In the genomic region with DNA sequence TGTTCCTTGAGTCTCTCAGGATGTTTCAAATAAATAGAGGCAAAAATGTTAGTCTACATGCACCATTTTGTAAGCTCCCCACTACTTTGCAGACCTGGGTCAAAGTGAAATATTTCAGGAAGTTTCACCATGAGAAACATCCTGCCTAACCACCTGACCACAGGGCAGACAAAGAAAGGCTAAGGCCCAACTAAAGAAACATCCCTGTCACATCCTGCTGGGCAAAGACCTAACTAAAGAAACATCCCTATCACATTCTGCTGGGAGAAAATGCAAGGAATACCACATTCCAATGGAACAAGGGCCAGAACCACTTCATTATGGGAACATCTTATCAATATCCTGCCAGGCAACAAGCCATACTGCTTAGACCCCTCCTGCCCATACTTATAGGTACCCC, we compare ENCODE assay signal across 17 cellular contexts.
A peak's percentile ranks its signal among the peaks of the same experiment; 100 is the strongest.
DNase-seq lines count a peak whose midpoint lies in the region; FAIRE-seq and TF ChIP-seq lines count a peak whose summit lies in the region.
"Had no signal": no experiment of that assay in that cellular context is flagged by ENCODE, and none has a peak within 500 bp of the region (broad histone marks: within the 10 kb centered on the region; RNA-seq: fewer than 3 reads in every experiment).

No MANE protein-coding gene starts in this region.

- no peak overlapping the region for H3K14ac ChIP-seq in H1 (ENCODE audit: insufficient read length)

- H3K9ac ChIP-seq in Loucy (ENCODE audit: low read depth, low read length, poor library complexity, severe bottlenecking): no peak overlapping the region
- H3K9ac ChIP-seq in H1 (replicated peaks in 1 of 4; ENCODE audit: extremely low read depth in 1 of 4, low read depth in 3 of 4, low read length in 3 of 4): no peak overlapping the region
- H3K9ac ChIP-seq in mesendoderm (ENCODE audit: low read length): no peak overlapping the region

- H3K9me2 ChIP-seq in Loucy (replicated peaks; ENCODE audit: low read depth, low read length): no peaks in the 10 kb centered on the region

- H3K56ac ChIP-seq in H1 (replicated peaks; ENCODE audit: insufficient read length, low read depth, low read length): no peak overlapping the region
- no peak overlapping the region for H3K56ac ChIP-seq in mesendoderm (ENCODE audit: low read length)

- H3K4me3 ChIP-seq in Loucy (ENCODE audit: low read length, poor library complexity, severe bottlenecking): no peak overlapping the region
- no peak overlapping the region for H3K4me3 ChIP-seq in H1 (ENCODE audit: extremely low read depth in 1 of 4, insufficient read depth in 2 of 4, low read depth in 3 of 4, low read length in 4 of 4)
- H3K4me3 ChIP-seq in mesendoderm (ENCODE audit: low read length): no peak overlapping the region

- H3K23me2 ChIP-seq in H1 (ENCODE audit: low read depth, low read length): no peaks in the 10 kb centered on the region

- H4K20me1 ChIP-seq in Loucy (ENCODE audit: insufficient read depth, low read length, poor library complexity, severe bottlenecking) (no peaks in the 10 kb centered on the region), H1 (replicated peaks in 1 of 2; ENCODE audit: control insufficient read depth in 1 of 2, insufficient read depth in 2 of 2, low read length in 2 of 2) (no peaks in the 10 kb centered on the region)

- H3K4ac ChIP-seq in H1 (replicated peaks; ENCODE audit: insufficient read length, low read depth, low read length) (no peak overlapping the region), mesendoderm (ENCODE audit: low read depth, low read length) (no peak overlapping the region)

- H3K4me1 Mint-ChIP-seq in progenitor cell of endocrine pancreas (ENCODE audit: low read depth): no peaks in the 10 kb centered on the region
- H3K4me1 Mint-ChIP-seq: CD4-positive, CD25-positive, alpha-beta regulatory T cell; CD8-positive, alpha-beta memory T cell had no signal

- no peak for TF ChIP-seq CTCF in Loucy (conservative IDR thresholded peaks at IDR 0.05; ENCODE audit: low read length)
- no peak for TF ChIP-seq CTCF in H1 (IDR thresholded peaks at IDR 0.05; ENCODE audit: control extremely low read depth in 1 of 3, insufficient read depth in 1 of 3, low read depth in 1 of 3, low read length in 3 of 3)
- no peak for TF ChIP-seq CTCF in progenitor cell of endocrine pancreas (IDR thresholded peaks at IDR 0.05; ENCODE audit: unreplicated experiment)

- H3K27ac ChIP-seq in H1 (ENCODE audit: low read depth, low read length) (no peak overlapping the region), mesendoderm (ENCODE audit: low read depth, low read length) (no peak overlapping the region)

- H3K79me2 ChIP-seq in Loucy (ENCODE audit: insufficient read depth, low read length) (no peaks in the 10 kb centered on the region), H1 (ENCODE audit: control insufficient read depth in 1 of 2, insufficient read depth in 2 of 2, low read length in 2 of 2) (no peaks in the 10 kb centered on the region), mesendoderm (ENCODE audit: control insufficient read depth, insufficient read depth, low read length) (no peaks in the 10 kb centered on the region)

- H3K27ac Mint-ChIP-seq in progenitor cell of endocrine pancreas: no peak overlapping the region
- H3K27ac Mint-ChIP-seq: CD4-positive, CD25-positive, alpha-beta regulatory T cell had no signal

- H2BK120ac ChIP-seq in H1 (replicated peaks; ENCODE audit: low read depth, low read length) (no peak overlapping the region), mesendoderm (ENCODE audit: low read depth, low read length) (no peak overlapping the region)

- CTCF ChIA-PET in H1 (lab: Charles Lee; ENCODE audit: partially characterized antibody): no interaction called here

- peak overlapping the region; percentile 78 for H2AFZ ChIP-seq in Loucy (ENCODE audit: low read length)
- H2AFZ ChIP-seq in H1 (ENCODE audit: low read length): peak overlapping the region; percentile 18; the same call in 1 of the 2 replicates

- H4K8ac ChIP-seq in H1 (ENCODE audit: extremely low read depth, insufficient read depth, low read length) (peak overlapping the region; percentile 35; the same call in 1 of the 2 replicates), mesendoderm (ENCODE audit: low read depth, low read length) (no peak overlapping the region)

- DNase-seq in H1 (ENCODE audit: low read depth in 1 of 2, low spot score in 2 of 2): no peak
- peak; percentile 62 for DNase-seq in mesendoderm
- DNase-seq in HCEC 1CT: no peak
- DNase-seq in effector CD8-positive, alpha-beta T cell (lab: John Stamatoyannopoulos, UW): no peak
- DNase-seq in progenitor cell of endocrine pancreas (ENCODE audit: low spot score, unreplicated experiment): no peak
- DNase-seq: ACHN; BE2C; C1 segment of cervical spinal cord; Caco-2; CD4-positive, CD25-positive, alpha-beta regulatory T cell; CD8-positive, alpha-beta memory T cell had no signal

- no peak for TF ChIP-seq EP300 in H1 (IDR thresholded peaks at IDR 0.05; ENCODE audit: borderline replicate concordance in 1 of 2, low read depth in 2 of 2, low read length in 2 of 2)

- peaks cover 6% of the 10 kb centered on the region for H3K9me3 Mint-ChIP-seq in progenitor cell of endocrine pancreas (ENCODE audit: low read depth)

- H3K4me2 ChIP-seq in Loucy (ENCODE audit: low read depth, low read length, poor library complexity, severe bottlenecking): peak overlapping the region; percentile 8
- no peak overlapping the region for H3K4me2 ChIP-seq in H1 (ENCODE audit: insufficient read depth in 1 of 2, low read depth in 2 of 2, low read length in 2 of 2)
- H3K4me2 ChIP-seq in mesendoderm (ENCODE audit: low read length): no peak overlapping the region

- no peak overlapping the region for H2AK5ac ChIP-seq in H1 (ENCODE audit: low read depth, low read length)
- H2AK5ac ChIP-seq in mesendoderm (ENCODE audit: low read length): no peak overlapping the region

- no peaks in the 10 kb centered on the region for H3K27me3 Mint-ChIP-seq in progenitor cell of endocrine pancreas
- H3K27me3 Mint-ChIP-seq: CD4-positive, CD25-positive, alpha-beta regulatory T cell had no signal

- no peak for TF ChIP-seq RAD21 in H1 (IDR thresholded peaks at IDR 0.05 in 1 of 2, conservative IDR thresholded peaks at IDR 0.05 in 1 of 2; ENCODE audit: low read depth in 2 of 2, low read length in 2 of 2)

- H3K4me3 Mint-ChIP-seq in progenitor cell of endocrine pancreas (ENCODE audit: low read depth): no peak overlapping the region
- H3K4me3 Mint-ChIP-seq: CD4-positive, CD25-positive, alpha-beta regulatory T cell; CD8-positive, alpha-beta memory T cell had no signal

- H3K18ac ChIP-seq in H1 (ENCODE audit: extremely low read depth, low read length) (no peak overlapping the region; the same call in 1 of the 2 replicates), mesendoderm (ENCODE audit: low read length) (no peak overlapping the region)

- H3K9me3 ChIP-seq in Loucy (ENCODE audit: insufficient read depth, low read depth, low read length) (no peaks in the 10 kb centered on the region), H1 (ENCODE audit: insufficient read depth in 2 of 2, low read depth in 1 of 2, low read length in 1 of 2) (no peaks in the 10 kb centered on the region)
- H3K9me3 ChIP-seq: Caco-2 had no signal

- H2BK20ac ChIP-seq in H1 (ENCODE audit: low read length): no peak overlapping the region; the same call in 1 of the 2 replicates

- H2BK15ac ChIP-seq in H1 (ENCODE audit: low read length) (no peak overlapping the region), mesendoderm (replicated peaks; ENCODE audit: low read depth) (no peak overlapping the region)

- H4K5ac ChIP-seq in H1 (ENCODE audit: insufficient read length, low read depth, low read length): no peak overlapping the region
- H4K5ac ChIP-seq in mesendoderm (ENCODE audit: low read length): no peak overlapping the region

- H3K36me3 Mint-ChIP-seq in progenitor cell of endocrine pancreas (ENCODE audit: insufficient read depth): no peaks in the 10 kb centered on the region
- H3K36me3 Mint-ChIP-seq: CD4-positive, CD25-positive, alpha-beta regulatory T cell; CD8-positive, alpha-beta memory T cell had no signal

- FAIRE-seq in H1 (lab: Jason Lieb, UNC): no peak
- FAIRE-seq: D721Med, G401.6, GM12891, GM19239, H54 had no signal

- H3F3A ChIP-seq in Loucy (ENCODE audit: low read depth): no peaks in the 10 kb centered on the region

- H3K4me1 ChIP-seq in Loucy (ENCODE audit: insufficient read depth, low read length, poor library complexity, severe bottlenecking): peaks cover 9% of the 10 kb centered on the region
- H3K4me1 ChIP-seq in H1 (replicated peaks in 1 of 4; ENCODE audit: control insufficient read depth in 3 of 4, insufficient read depth in 4 of 4, low read length in 3 of 4): peaks cover 0 to 6% (median 0%) of the 10 kb centered on the region in 4 experiments; a peak in 2 of 7 replicates
- no peaks in the 10 kb centered on the region for H3K4me1 ChIP-seq in mesendoderm (ENCODE audit: control insufficient read depth, low read depth, low read length)
- H3K4me1 ChIP-seq: BE2C, Caco-2 had no signal

- POLR2A ChIA-PET in H1 (lab: Charles Lee; ENCODE audit: partially characterized antibody): no interaction called here

- H3K23ac ChIP-seq in H1 (ENCODE audit: insufficient read length): no peak overlapping the region
- H3K23ac ChIP-seq in mesendoderm (ENCODE audit: low read length): no peak overlapping the region

- H3K79me1 ChIP-seq in H1 (ENCODE audit: low read depth, low read length) (no peaks in the 10 kb centered on the region), mesendoderm (ENCODE audit: low read length) (no peaks in the 10 kb centered on the region)

- no peak overlapping the region for H2BK5ac ChIP-seq in H1 (ENCODE audit: low read depth, low read length)
- no peak overlapping the region for H2BK5ac ChIP-seq in mesendoderm (ENCODE audit: low read length)

- no peak for TF ChIP-seq POLR2A in H1 (IDR thresholded peaks at IDR 0.05; ENCODE audit: control extremely low read depth in 1 of 2, low read depth in 2 of 2, low read length in 2 of 2)

- H4K91ac ChIP-seq in H1 (replicated peaks; ENCODE audit: insufficient read length, low read length): no peak overlapping the region

- no peaks in the 10 kb centered on the region for H3K36me3 ChIP-seq in Loucy (ENCODE audit: insufficient read depth, low read length)
- no peaks in the 10 kb centered on the region for H3K36me3 ChIP-seq in H1 (ENCODE audit: control insufficient read depth in 2 of 4, insufficient read depth in 4 of 4, low read length in 3 of 4)
- no peaks in the 10 kb centered on the region for H3K36me3 ChIP-seq in mesendoderm (ENCODE audit: control insufficient read depth, insufficient read depth, low read length)
- H3K36me3 ChIP-seq: BE2C had no signal

- H2BK12ac ChIP-seq in H1 (ENCODE audit: low read depth, low read length): no peak overlapping the region

- H3K27me3 ChIP-seq in Loucy (ENCODE audit: insufficient read depth, low read length, poor library complexity, severe bottlenecking): no peaks in the 10 kb centered on the region
- no peaks in the 10 kb centered on the region for H3K27me3 ChIP-seq in H1 (replicated peaks in 1 of 4; ENCODE audit: control insufficient read depth in 3 of 4, extremely low read depth in 1 of 4, insufficient read depth in 3 of 4, low read length in 3 of 4)
- H3K27me3 ChIP-seq in mesendoderm (ENCODE audit: insufficient read depth, low read length, poor library complexity): no peaks in the 10 kb centered on the region
- H3K27me3 ChIP-seq: BE2C had no signal

TF ChIP-seq in H1, 55 proteins besides CTCF, POLR2A, EP300 and RAD21 (continues in another document):
- TF ChIP-seq KDM1A (IDR thresholded peaks at IDR 0.05; ENCODE audit: borderline replicate concordance, low read length): no peak
- no peak for TF ChIP-seq SAP30 (IDR thresholded peaks at IDR 0.05; ENCODE audit: insufficient read depth, insufficient replicate concordance, low read length)
